ENCODE assay signal across 17 cellular contexts in genomic region chr21:43194303-43195130, GRCh38. TPM values are rescaled to one million over a fixed set of nuclear protein-coding genes. Genes with fewer than 3 reads are reported as not detected.
DNase-seq lines count a peak whose midpoint lies in the region; ATAC-seq and TF ChIP-seq lines count a peak whose summit lies in the region.
"Had no signal": no experiment of that assay in that cellular context is flagged by ENCODE, and none has a peak within 500 bp of the region (broad histone marks: within the 10 kb centered on the region; RNA-seq: fewer than 3 reads in every experiment).

No MANE protein-coding gene starts in this region.

- peak overlapping the region; percentile 30 for H3K4me3 ChIP-seq in BLaER1
- no peak overlapping the region for H3K4me3 ChIP-seq in NT2/D1 (ENCODE audit: insufficient read length, low read depth)
- H3K4me3 ChIP-seq in osteoblast (ENCODE audit: insufficient read depth, low read length): no peak overlapping the region
- H3K4me3 ChIP-seq: HAP-1, uterus had no signal

- no peak overlapping the region for H2AFZ ChIP-seq in osteoblast (ENCODE audit: low read length)

- H3K9ac ChIP-seq in BLaER1 (peak overlapping the region; percentile 39; the same call in 1 of the 2 replicates), NT2/D1 (ENCODE audit: insufficient read length, low read depth) (peak overlapping the region; percentile 45)

- H3K9me3 ChIP-seq in BLaER1 (peaks cover 17% of the 10 kb centered on the region), NT2/D1 (ENCODE audit: insufficient read depth, low read length) (peaks cover 11% of the 10 kb centered on the region; the same call in 1 of the 2 replicates), osteoblast (ENCODE audit: low read depth, low read length) (no peaks in the 10 kb centered on the region)
- H3K9me3 ChIP-seq: uterus had no signal

- H4K20me1 ChIP-seq in BLaER1: no peaks in the 10 kb centered on the region
- no peaks in the 10 kb centered on the region for H4K20me1 ChIP-seq in osteoblast (ENCODE audit: insufficient read depth, low read length)

- peaks cover 11% of the 10 kb centered on the region for H3K27me3 Mint-ChIP-seq in glutamatergic neuron (ENCODE audit: unreplicated experiment)

- H3K4me1 ChIP-seq in BLaER1 (peaks cover 52% of the 10 kb centered on the region), NT2/D1 (ENCODE audit: insufficient read depth, insufficient read length) (peaks cover 20% of the 10 kb centered on the region), osteoblast (ENCODE audit: insufficient read depth, low read length) (peaks cover 5% of the 10 kb centered on the region)
- H3K4me1 ChIP-seq: uterus had no signal

- no peak for ATAC-seq in GM18861 (IDR thresholded peaks at IDR 0.05; ENCODE audit: unreplicated experiment)

- H3K36me3 ChIP-seq in BLaER1 (no peaks in the 10 kb centered on the region), NT2/D1 (ENCODE audit: insufficient read depth, insufficient read length, low read length) (no peaks in the 10 kb centered on the region), osteoblast (ENCODE audit: insufficient read depth, low read length) (no peaks in the 10 kb centered on the region)
- H3K36me3 ChIP-seq: HAP-1, uterus had no signal

- H3K9me3 Mint-ChIP-seq in glutamatergic neuron (ENCODE audit: unreplicated experiment): peaks cover 21% of the 10 kb centered on the region

- peaks cover 29% of the 10 kb centered on the region for H3K36me3 Mint-ChIP-seq in glutamatergic neuron (ENCODE audit: unreplicated experiment)

- no peak overlapping the region for H3K4me3 Mint-ChIP-seq in glutamatergic neuron (ENCODE audit: unreplicated experiment)

- TF ChIP-seq CTCF in glutamatergic neuron (IDR thresholded peaks at IDR 0.05; ENCODE audit: partially characterized antibody, unreplicated experiment): no peak
- TF ChIP-seq CTCF in osteoblast (IDR thresholded peaks at IDR 0.05; ENCODE audit: extremely low read depth, low read depth, low read length): no peak

- H3K4me1 Mint-ChIP-seq in glutamatergic neuron (ENCODE audit: low read depth, unreplicated experiment): peaks cover 15% of the 10 kb centered on the region

- H3K27me3 ChIP-seq in BLaER1 (no peaks in the 10 kb centered on the region), NT2/D1 (ENCODE audit: insufficient read depth, insufficient read length) (peaks cover 3% of the 10 kb centered on the region), osteoblast (ENCODE audit: insufficient read depth, low read length) (peaks cover 27% of the 10 kb centered on the region)
- H3K27me3 ChIP-seq: uterus had no signal

- H3K27ac ChIP-seq in BLaER1 (peak overlapping the region; percentile 58), osteoblast (ENCODE audit: low read depth, low read length) (no peak overlapping the region)
- H3K27ac ChIP-seq: C4-2B, uterus had no signal

- DNase-seq in NT2/D1 (ENCODE audit: low read depth, low spot score) (no peak), glutamatergic neuron (no peak), osteoblast (ENCODE audit: insufficient read length, low spot score, missing footprints) (peak; percentile 49), glomerular visceral epithelial cell (ENCODE audit: extremely low spot score) (no peak), dermis blood vessel endothelial cell (no peak), kidney glomerular epithelial cell (lab: John Stamatoyannopoulos, UW) (no peak)
- DNase-seq: GF-D8, KBM-7, NCI-H1930 had no signal

- H3K27ac Mint-ChIP-seq in glutamatergic neuron (ENCODE audit: unreplicated experiment): peak overlapping the region; percentile 31

- peak overlapping the region; percentile 80 for H3K4me2 ChIP-seq in BLaER1
- H3K4me2 ChIP-seq in osteoblast (ENCODE audit: insufficient read depth, low read length): no peak overlapping the region

- H3K79me2 ChIP-seq in osteoblast (ENCODE audit: insufficient read depth, low read length): no peaks in the 10 kb centered on the region

RNA-seq across cellular contexts. Expression of gene CRYAA, which starts 25.7 kb away (rescaled TPM):
- total RNA-seq in glutamatergic neuron (ENCODE audit: unreplicated experiment) (not detected), osteoblast (not detected in 2 replicates), dermis blood vessel endothelial cell (not detected in 2 replicates)
- total RNA-seq: cerebellum, fibroblast of lung, kidney epithelial cell, uterus had no signal
